Comparison of ENCODE assay signal across 11 cellular contexts in genomic region chr3:102092617-102093466, GRCh38.
A peak's percentile ranks its signal among the peaks of the same experiment; 100 is the strongest.
DNase-seq lines count a peak whose midpoint lies in the region; ATAC-seq, FAIRE-seq and TF ChIP-seq lines count a peak whose summit lies in the region.
"Had no signal": no experiment of that assay in that cellular context is flagged by ENCODE, and none has a peak within 500 bp of the region (broad histone marks: within the 10 kb centered on the region; RNA-seq: fewer than 3 reads in every experiment).

No MANE protein-coding gene starts in this region.

- H3K4me3 Mint-ChIP-seq in natural killer cell treated with Interleukin-12 subunit alpha and Interleukin-12 subunit beta and Interleukin-15 and Interleukin-18, amount 100 ng/mL, for 72 hours, result peak overlapping the region; percentile 67
- no peak overlapping the region for H3K4me3 Mint-ChIP-seq in natural killer cell
- H3K4me3 Mint-ChIP-seq in T-helper 2 cell treated with Interferon-gamma antibody and Interleukin-4, amounts not matched to agents 5 μg/mL and 100 μg/mL, for 36 hours, result peak overlapping the region; percentile 52
- peak overlapping the region; percentile 58 to 62 for H3K4me3 Mint-ChIP-seq in stimulated activated naive CD8-positive, alpha-beta T cell treated with anti-CD3 and anti-CD28 coated beads, Interleukin-15, amount 100 ng/mL, for 72 hours
- H3K4me3 Mint-ChIP-seq: CD4-positive, alpha-beta memory T cell had no signal

- H3K9ac ChIP-seq in endothelial cell of umbilical vein (replicated peaks; ENCODE audit: extremely low read depth, insufficient read depth, low read length), result no peak overlapping the region

- H3K4me1 Mint-ChIP-seq in natural killer cell treated with Interleukin-12 subunit alpha and Interleukin-12 subunit beta and Interleukin-15 and Interleukin-18, amount 100 ng/mL, for 72 hours (ENCODE audit: low read depth in 2 of 2), result peaks cover 17 to 21% of the 10 kb centered on the region in 2 donors
- peaks cover 0 to 10% of the 10 kb centered on the region in 2 donors for H3K4me1 Mint-ChIP-seq in natural killer cell
- H3K4me1 Mint-ChIP-seq in T-helper 2 cell treated with Interferon-gamma antibody and Interleukin-4, amounts not matched to agents 5 μg/mL and 100 μg/mL, for 36 hours (ENCODE audit: low read depth), result peaks cover 45% of the 10 kb centered on the region
- H3K4me1 Mint-ChIP-seq in stimulated activated naive CD8-positive, alpha-beta T cell treated with anti-CD3 and anti-CD28 coated beads, Interleukin-15, amount 100 ng/mL, for 72 hours, result peaks cover 58% of the 10 kb centered on the region

- no peaks in the 10 kb centered on the region for H3K9me3 Mint-ChIP-seq in natural killer cell treated with Interleukin-12 subunit alpha and Interleukin-12 subunit beta and Interleukin-15 and Interleukin-18, amount 100 ng/mL, for 72 hours
- no peaks in the 10 kb centered on the region for H3K9me3 Mint-ChIP-seq in natural killer cell
- no peaks in the 10 kb centered on the region for H3K9me3 Mint-ChIP-seq in T-helper 2 cell treated with Interferon-gamma antibody and Interleukin-4, amounts not matched to agents 5 μg/mL and 100 μg/mL, for 36 hours
- H3K9me3 Mint-ChIP-seq in stimulated activated naive CD8-positive, alpha-beta T cell treated with anti-CD3 and anti-CD28 coated beads, Interleukin-15, amount 100 ng/mL, for 72 hours, result no peaks in the 10 kb centered on the region
- H3K9me3 Mint-ChIP-seq: CD4-positive, alpha-beta memory T cell had no signal

- peak; percentile 85 to 90 for ATAC-seq in natural killer cell treated with Interleukin-12 subunit alpha and Interleukin-12 subunit beta and Interleukin-15 and Interleukin-18, amount 100 ng/mL, for 72 hours
- ATAC-seq in natural killer cell, result no peak
- ATAC-seq in stimulated activated naive CD8-positive, alpha-beta T cell treated with anti-CD3 and anti-CD28 coated beads, Interleukin-15, amount 100 ng/mL, for 72 hours, result peak; percentile 90
- ATAC-seq in HG03354 (IDR thresholded peaks at IDR 0.05; ENCODE audit: poor library complexity, severe bottlenecking, unreplicated experiment), result no peak
- ATAC-seq in gastrocnemius medialis, result no peak

- no peaks in the 10 kb centered on the region for H3K79me2 ChIP-seq in endothelial cell of umbilical vein (ENCODE audit: control insufficient read depth, insufficient read depth, low read length)

- H3K36me3 ChIP-seq in endothelial cell of umbilical vein (ENCODE audit: control insufficient read depth in 2 of 2, extremely low read depth in 1 of 2, insufficient read depth in 2 of 2, low read length in 2 of 2) (no peaks in the 10 kb centered on the region), gastrocnemius medialis (no peaks in the 10 kb centered on the region)

- TF ChIP-seq CTCF in natural killer cell (IDR thresholded peaks at IDR 0.05) (no peak), endothelial cell of umbilical vein (IDR thresholded peaks at IDR 0.05; ENCODE audit: extremely low read depth in 1 of 2, insufficient read depth in 1 of 2, low read depth in 1 of 2, low read length in 2 of 2) (no peak), gastrocnemius medialis (IDR thresholded peaks at IDR 0.05 in 4 of 5, conservative IDR thresholded peaks at IDR 0.05 in 1 of 5) (no peak)

- H3K27ac ChIP-seq in endothelial cell of umbilical vein (ENCODE audit: insufficient read depth, low read depth, low read length) (peak overlapping the region; percentile 36), gastrocnemius medialis (no peak overlapping the region)

- no TSS peak for BruUV-seq in endothelial cell of umbilical vein (replicated peaks; lab: Mats Ljungman, UMichigan)

- no peaks in the 10 kb centered on the region for H3K36me3 Mint-ChIP-seq in natural killer cell treated with Interleukin-12 subunit alpha and Interleukin-12 subunit beta and Interleukin-15 and Interleukin-18, amount 100 ng/mL, for 72 hours
- no peaks in the 10 kb centered on the region for H3K36me3 Mint-ChIP-seq in natural killer cell
- no peaks in the 10 kb centered on the region for H3K36me3 Mint-ChIP-seq in T-helper 2 cell treated with Interferon-gamma antibody and Interleukin-4, amounts not matched to agents 5 μg/mL and 100 μg/mL, for 36 hours (ENCODE audit: low read depth)
- H3K36me3 Mint-ChIP-seq: CD4-positive, alpha-beta memory T cell had no signal

- intact Hi-C loops in natural killer cell (cut with micrococcal nuclease) (no loop called here), endothelial cell of umbilical vein (cut with micrococcal nuclease) (loop anchor here (5.0 kb wide), 1 partner anchor 241 kb away; no protein-coding TSS in a partner anchor), gastrocnemius medialis (cut with DNase I; ENCODE audit: low total_unique reads) (no loop called here)

- FAIRE-seq in endothelial cell of umbilical vein (lab: Jason Lieb, UNC), result peak; percentile 83

- H3K4me1 ChIP-seq in endothelial cell of umbilical vein (ENCODE audit: control insufficient read depth, extremely low read depth, insufficient read depth, low read length) (peaks cover 22% of the 10 kb centered on the region), gastrocnemius medialis (peaks cover 20 to 28% of the 10 kb centered on the region in 2 donors)

- no peaks in the 10 kb centered on the region for H3K9me3 ChIP-seq in endothelial cell of umbilical vein (replicated peaks; ENCODE audit: control insufficient read depth, insufficient read depth, low read length)
- H3K9me3 ChIP-seq in gastrocnemius medialis, result no peaks in the 10 kb centered on the region

- peak overlapping the region; percentile 59 to 88 for H3K27ac Mint-ChIP-seq in natural killer cell treated with Interleukin-12 subunit alpha and Interleukin-12 subunit beta and Interleukin-15 and Interleukin-18, amount 100 ng/mL, for 72 hours
- no peak overlapping the region for H3K27ac Mint-ChIP-seq in natural killer cell
- peak overlapping the region; percentile 83 for H3K27ac Mint-ChIP-seq in T-helper 2 cell treated with Interferon-gamma antibody and Interleukin-4, amounts not matched to agents 5 μg/mL and 100 μg/mL, for 36 hours
- peak overlapping the region in 1 of 2 donors; percentile 93 for H3K27ac Mint-ChIP-seq in stimulated activated naive CD8-positive, alpha-beta T cell treated with anti-CD3 and anti-CD28 coated beads, Interleukin-15, amount 100 ng/mL, for 72 hours
- H3K27ac Mint-ChIP-seq: CD4-positive, alpha-beta memory T cell had no signal

- dilution Hi-C loops in endothelial cell of umbilical vein (cut with MboI; ENCODE audit: extremely low pct_ligation_motif_present, low sequenced_read_pairs), result no loop called here

- in situ Hi-C loops in gastrocnemius medialis (cut with MboI; ENCODE audit: low sequenced_read_pairs in 4 of 4), result no loop called here

- peaks cover 0 to 2% of the 10 kb centered on the region in 2 donors for H3K27me3 Mint-ChIP-seq in natural killer cell treated with Interleukin-12 subunit alpha and Interleukin-12 subunit beta and Interleukin-15 and Interleukin-18, amount 100 ng/mL, for 72 hours
- H3K27me3 Mint-ChIP-seq in natural killer cell (ENCODE audit: low read depth in 2 of 2), result peaks cover 0 to 2% of the 10 kb centered on the region in 2 donors
- peaks cover 3% of the 10 kb centered on the region for H3K27me3 Mint-ChIP-seq in T-helper 2 cell treated with Interferon-gamma antibody and Interleukin-4, amounts not matched to agents 5 μg/mL and 100 μg/mL, for 36 hours (ENCODE audit: low read depth)
- H3K27me3 Mint-ChIP-seq in stimulated activated naive CD8-positive, alpha-beta T cell treated with anti-CD3 and anti-CD28 coated beads, Interleukin-15, amount 100 ng/mL, for 72 hours, result no peaks in the 10 kb centered on the region
- H3K27me3 Mint-ChIP-seq: CD4-positive, alpha-beta memory T cell had no signal

- no peak for DNase-seq in natural killer cell treated with Interleukin-12 subunit alpha and Interleukin-12 subunit beta and Interleukin-15 and Interleukin-18, amount 100 ng/mL, for 72 hours (ENCODE audit: low spot score)
- DNase-seq in natural killer cell, result no peak
- peak; percentile 61 for DNase-seq in T-helper 2 cell treated with Interferon-gamma antibody and Interleukin-4, amounts not matched to agents 5 μg/mL and 100 μg/mL, for 36 hours (ENCODE audit: low spot score)
- DNase-seq in endothelial cell of umbilical vein (ENCODE audit: low read depth, low spot score), result peak; percentile 83
- peak in 1 of 2 donors; percentile 57 for DNase-seq in stimulated activated naive CD8-positive, alpha-beta T cell treated with anti-CD3 and anti-CD28 coated beads, Interleukin-15, amount 100 ng/mL, for 72 hours
- no peak for DNase-seq in NCI-H2107 (lab: John Stamatoyannopoulos, UW)
- no peak for DNase-seq in gastrocnemius medialis
- DNase-seq: CD4-positive, alpha-beta memory T cell; NCI-H526; retina had no signal

- H4K20me1 ChIP-seq in endothelial cell of umbilical vein (replicated peaks; ENCODE audit: control insufficient read depth, extremely low read depth, insufficient read depth, low read length), result no peaks in the 10 kb centered on the region

- CTCF ChIA-PET in endothelial cell of umbilical vein (lab: Charles Lee), result interaction anchor here (0.9 to 1.2 kb wide), 5 partner anchors 10 to 284 kb away, joined by 3 to 10 read pairs (median 4); no protein-coding TSS in a partner anchor

- H3K9me1 ChIP-seq in endothelial cell of umbilical vein (replicated peaks; ENCODE audit: control insufficient read depth, extremely low read depth, insufficient read depth, low read length), result no peaks in the 10 kb centered on the region

- H3K4me2 ChIP-seq in endothelial cell of umbilical vein (ENCODE audit: insufficient read depth, low read length), result no peak overlapping the region

- no peak for TF ChIP-seq POLR2A in endothelial cell of umbilical vein (IDR thresholded peaks at IDR 0.05; ENCODE audit: low read depth, low read length)
- no peak for TF ChIP-seq POLR2A in gastrocnemius medialis (IDR thresholded peaks at IDR 0.05)

- H2AFZ ChIP-seq in endothelial cell of umbilical vein (ENCODE audit: low read depth, low read length), result no peak overlapping the region

- POLR2A ChIA-PET in endothelial cell of umbilical vein (lab: Charles Lee), result interaction anchor here (0.9 kb wide), 1 partner anchor 243 kb away, joined by 3 read pairs; the partner anchor contains the start of gene NFKBIZ

- no peak overlapping the region for H3K4me3 ChIP-seq in endothelial cell of umbilical vein (replicated peaks in 1 of 3; ENCODE audit: insufficient read depth in 1 of 3, low read depth in 1 of 3, low read length in 3 of 3)
- no peak overlapping the region for H3K4me3 ChIP-seq in gastrocnemius medialis

- H3K27me3 ChIP-seq in endothelial cell of umbilical vein (ENCODE audit: control insufficient read depth in 2 of 2, insufficient read depth in 2 of 2, low read length in 2 of 2), result no peaks in the 10 kb centered on the region
- no peaks in the 10 kb centered on the region for H3K27me3 ChIP-seq in gastrocnemius medialis

TF ChIP-seq in endothelial cell of umbilical vein, 7 proteins besides CTCF, POLR2A, EP300 and RAD21:
- no peak for TF ChIP-seq EZH2 (IDR thresholded peaks at IDR 0.05; ENCODE audit: borderline replicate concordance, low read depth, low read length, severe bottlenecking)
- peak; percentile 72 for TF ChIP-seq FOS (IDR thresholded peaks at IDR 0.05; ENCODE audit: borderline replicate concordance, insufficient read depth, low read length)
- TF ChIP-seq POLR2AphosphoS5 (IDR thresholded peaks at IDR 0.05; ENCODE audit: insufficient read depth, low read depth, low read length), result peak; percentile 58
- peak; percentile 92 for TF ChIP-seq GATA2 (IDR thresholded peaks at IDR 0.05; ENCODE audit: insufficient read depth, insufficient read length, low read depth, low read length)

Comparison
In these comparisons a context has a peak if more than half of its experiments do, and no peak if none do; other contexts are left out.
1. ATAC-seq: peak in natural killer cell treated with Interleukin-12 subunit alpha and Interleukin-12 subunit beta and Interleukin-15 and Interleukin-18, amount 100 ng/mL, for 72 hours (2 of 2) and stimulated activated naive CD8-positive, alpha-beta T cell treated with anti-CD3 and anti-CD28 coated beads, Interleukin-15, amount 100 ng/mL, for 72 hours (single experiment); none in natural killer cell (0 of 3), HG03354 (single experiment) and gastrocnemius medialis (0 of 2).
2. H3K27ac Mint-ChIP-seq: peak in natural killer cell treated with Interleukin-12 subunit alpha and Interleukin-12 subunit beta and Interleukin-15 and Interleukin-18, amount 100 ng/mL, for 72 hours (2 of 2) and T-helper 2 cell treated with Interferon-gamma antibody and Interleukin-4, amounts not matched to agents 5 μg/mL and 100 μg/mL, for 36 hours (single experiment); none in natural killer cell (0 of 2).
3. DNase-seq: peak in T-helper 2 cell treated with Interferon-gamma antibody and Interleukin-4, amounts not matched to agents 5 μg/mL and 100 μg/mL, for 36 hours (single experiment) and endothelial cell of umbilical vein (single experiment); none in natural killer cell treated with Interleukin-12 subunit alpha and Interleukin-12 subunit beta and Interleukin-15 and Interleukin-18, amount 100 ng/mL, for 72 hours (single experiment), natural killer cell (single experiment), NCI-H2107 (single experiment) and gastrocnemius medialis (0 of 2).